In the genomic region with DNA sequence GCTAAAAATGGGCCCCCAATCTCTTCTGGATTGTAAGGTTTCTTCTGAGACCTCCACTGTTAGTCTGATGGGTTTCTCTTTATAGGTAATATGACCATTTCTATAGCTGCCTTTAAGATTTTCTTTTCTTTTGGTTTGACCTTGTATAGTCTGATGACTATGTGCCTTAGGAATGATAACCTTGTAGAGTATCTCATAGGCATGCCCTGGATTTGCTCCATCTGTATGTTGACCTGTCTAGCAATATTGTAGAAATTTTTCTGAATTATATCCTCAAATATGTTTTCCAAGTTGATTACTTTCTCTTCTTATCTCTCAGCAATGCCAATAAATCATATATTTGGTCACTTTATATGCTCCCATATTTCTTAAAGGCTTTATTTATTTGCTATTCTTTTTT, we compare ENCODE assay signal across 1 cellular context.
TF ChIP-seq lines count a peak whose summit lies in the region.

No MANE protein-coding gene starts in this region.

TF ChIP-seq in SK-N-SH, 30 proteins besides CTCF, POLR2A, EP300 and RAD21 (continued from another document):
- no peak for TF ChIP-seq NRF1 (IDR thresholded peaks at IDR 0.05; ENCODE audit: low read depth, low read length)
- TF ChIP-seq EZH2phosphoT487 (IDR thresholded peaks at IDR 0.05; ENCODE audit: borderline replicate concordance, low read depth), result no peak
- TF ChIP-seq, protein P1, sequence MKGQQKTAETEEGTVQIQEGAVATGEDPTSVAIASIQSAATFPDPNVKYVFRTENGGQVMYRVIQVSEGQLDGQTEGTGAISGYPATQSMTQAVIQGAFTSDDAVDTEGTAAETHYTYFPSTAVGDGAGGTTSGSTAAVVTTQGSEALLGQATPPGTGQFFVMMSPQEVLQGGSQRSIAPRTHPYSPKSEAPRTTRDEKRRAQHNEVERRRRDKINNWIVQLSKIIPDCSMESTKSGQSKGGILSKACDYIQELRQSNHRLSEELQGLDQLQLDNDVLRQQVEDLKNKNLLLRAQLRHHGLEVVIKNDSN (IDR thresholded peaks at IDR 0.05; ENCODE audit: borderline replicate concordance, low read depth), result no peak
- no peak for TF ChIP-seq JUND (IDR thresholded peaks at IDR 0.05)
